Comparison of ENCODE assay signal across 10 cellular contexts in genomic region chr5:172178301-172179031, GRCh38. TPM values are rescaled to one million over a fixed set of nuclear protein-coding genes. Genes with fewer than 3 reads are reported as not detected.
DNase-seq lines count a peak whose midpoint lies in the region; ATAC-seq, FAIRE-seq and TF ChIP-seq lines count a peak whose summit lies in the region.
"Had no signal": no experiment of that assay in that cellular context is flagged by ENCODE, and none has a peak within 500 bp of the region (broad histone marks: within the 10 kb centered on the region; RNA-seq: fewer than 3 reads in every experiment).

No MANE protein-coding gene starts in this region.

- no peak overlapping the region for H2AFZ ChIP-seq in endothelial cell of umbilical vein (ENCODE audit: low read depth, low read length)

- POLR2A ChIA-PET in activated B cell treated with CpG ODN at 0.5 μM for 24 hours (lab: Charles Lee): interaction anchor here (0.5 to 2.9 kb wide), 7 partner anchors 9 to 172 kb away, joined by 3 to 25 read pairs (median 5); partner anchors contain the start of genes FBXW11 and STK10
- POLR2A ChIA-PET in endothelial cell of umbilical vein (lab: Charles Lee): no interaction called here

- ATAC-seq in activated B cell treated with CpG ODN at 0.5 μM for 24 hours (ENCODE audit: low read depth): no peak

- no peak for TF ChIP-seq CTCF in activated B cell treated with CpG ODN at 0.5 μM for 24 hours (IDR thresholded peaks at IDR 0.05)
- TF ChIP-seq CTCF in endothelial cell of umbilical vein (IDR thresholded peaks at IDR 0.05; ENCODE audit: extremely low read depth in 1 of 2, insufficient read depth in 1 of 2, low read depth in 1 of 2, low read length in 2 of 2): no peak

- BruUV-seq in endothelial cell of umbilical vein (replicated peaks; lab: Mats Ljungman, UMichigan): no TSS peak

- dilution Hi-C loops in endothelial cell of umbilical vein (cut with MboI; ENCODE audit: extremely low pct_ligation_motif_present, low sequenced_read_pairs): no loop called here

- H3K9ac ChIP-seq in endothelial cell of umbilical vein (replicated peaks; ENCODE audit: extremely low read depth, insufficient read depth, low read length): no peak overlapping the region

- peaks cover 7% of the 10 kb centered on the region for H3K79me2 ChIP-seq in endothelial cell of umbilical vein (ENCODE audit: control insufficient read depth, insufficient read depth, low read length)

- no peaks in the 10 kb centered on the region for H3K27me3 ChIP-seq in endothelial cell of umbilical vein (ENCODE audit: control insufficient read depth in 2 of 2, insufficient read depth in 2 of 2, low read length in 2 of 2)

- TF ChIP-seq POLR2A in endothelial cell of umbilical vein (IDR thresholded peaks at IDR 0.05; ENCODE audit: low read depth, low read length): no peak

- peaks cover 24% of the 10 kb centered on the region for H3K4me1 ChIP-seq in endothelial cell of umbilical vein (ENCODE audit: control insufficient read depth, extremely low read depth, insufficient read depth, low read length)

- FAIRE-seq in endothelial cell of umbilical vein (lab: Jason Lieb, UNC): peak; percentile 26

- CTCF ChIA-PET in activated B cell treated with CpG ODN at 0.5 μM for 24 hours (lab: Charles Lee): interaction anchor here (2.1 kb wide), 1 partner anchor 10 kb away, joined by 8 read pairs; the partner anchor contains the start of gene STK10
- CTCF ChIA-PET in endothelial cell of umbilical vein (lab: Charles Lee): interaction anchor here (1.3 to 1.9 kb wide), 5 partner anchors 10 to 71 kb away, joined by 3 to 8 read pairs (median 6); partner anchors contain the start of gene STK10

- peak; percentile 77 for DNase-seq in activated CD8-positive, alpha-beta memory T cell treated with anti-CD3 and anti-CD28 coated beads for 24 hours
- DNase-seq in activated CD8-positive, alpha-beta memory T cell treated with anti-CD3 and anti-CD28 coated beads, Interleukin-2, amount 50 U/mL, for 48 hours: no peak
- DNase-seq in activated B cell treated with CpG ODN at 0.5 μM for 24 hours: no peak
- DNase-seq in endothelial cell of umbilical vein (ENCODE audit: low read depth, low spot score): no peak
- no peak for DNase-seq in GOT3 (lab: John Stamatoyannopoulos, UW)
- no peak for DNase-seq in occipital lobe (lab: John Stamatoyannopoulos, UW)
- no peak for DNase-seq in cortex of kidney (lab: John Stamatoyannopoulos, UW)
- DNase-seq: Karpas-422, WERI-Rb-1 had no signal

- no peaks in the 10 kb centered on the region for H3K9me3 Mint-ChIP-seq in activated B cell treated with CpG ODN at 0.5 μM for 24 hours
- no peaks in the 10 kb centered on the region for H3K9me3 Mint-ChIP-seq in stimulated activated naive CD8-positive, alpha-beta T cell treated with anti-CD3 and anti-CD28 coated beads, Interleukin-15, Interleukin-2, amounts not matched to agents 100 ng/mL and 50 ng/mL, for 24 hours

- H3K27me3 Mint-ChIP-seq in activated B cell treated with CpG ODN at 0.5 μM for 24 hours: no peaks in the 10 kb centered on the region
- H3K27me3 Mint-ChIP-seq in stimulated activated naive CD8-positive, alpha-beta T cell treated with anti-CD3 and anti-CD28 coated beads, Interleukin-15, Interleukin-2, amounts not matched to agents 100 ng/mL and 50 ng/mL, for 24 hours: no peaks in the 10 kb centered on the region

- no peak overlapping the region for H3K4me2 ChIP-seq in endothelial cell of umbilical vein (ENCODE audit: insufficient read depth, low read length)

- H4K20me1 ChIP-seq in endothelial cell of umbilical vein (replicated peaks; ENCODE audit: control insufficient read depth, extremely low read depth, insufficient read depth, low read length): no peaks in the 10 kb centered on the region

- intact Hi-C loops in activated B cell treated with CpG ODN at 0.5 μM for 24 hours (cut with micrococcal nuclease) (loop anchor here (1.0 kb wide), 1 partner anchor 9 kb away; no protein-coding TSS in a partner anchor), endothelial cell of umbilical vein (cut with micrococcal nuclease) (loop anchor here (1.0 kb wide), 1 partner anchor 22 kb away; no protein-coding TSS in a partner anchor)

- no peak overlapping the region for H3K27ac ChIP-seq in endothelial cell of umbilical vein (ENCODE audit: insufficient read depth, low read depth, low read length)
- H3K27ac ChIP-seq: WERI-Rb-1 had no signal

- H3K4me3 ChIP-seq in endothelial cell of umbilical vein (replicated peaks in 1 of 3; ENCODE audit: insufficient read depth in 1 of 3, low read depth in 1 of 3, low read length in 3 of 3): no peak overlapping the region

- peak overlapping the region; percentile 78 for H3K4me3 Mint-ChIP-seq in activated B cell treated with CpG ODN at 0.5 μM for 24 hours
- H3K4me3 Mint-ChIP-seq in stimulated activated naive CD8-positive, alpha-beta T cell treated with anti-CD3 and anti-CD28 coated beads, Interleukin-15, Interleukin-2, amounts not matched to agents 100 ng/mL and 50 ng/mL, for 24 hours: peak overlapping the region; percentile 73

- peak overlapping the region; percentile 96 for H3K27ac Mint-ChIP-seq in activated B cell treated with CpG ODN at 0.5 μM for 24 hours
- H3K27ac Mint-ChIP-seq in stimulated activated naive CD8-positive, alpha-beta T cell treated with anti-CD3 and anti-CD28 coated beads, Interleukin-15, Interleukin-2, amounts not matched to agents 100 ng/mL and 50 ng/mL, for 24 hours: peak overlapping the region; percentile 95

- H3K9me1 ChIP-seq in endothelial cell of umbilical vein (replicated peaks; ENCODE audit: control insufficient read depth, extremely low read depth, insufficient read depth, low read length): no peaks in the 10 kb centered on the region

- H3K4me1 Mint-ChIP-seq in activated B cell treated with CpG ODN at 0.5 μM for 24 hours: peaks cover 90% of the 10 kb centered on the region
- H3K4me1 Mint-ChIP-seq in stimulated activated naive CD8-positive, alpha-beta T cell treated with anti-CD3 and anti-CD28 coated beads, Interleukin-15, Interleukin-2, amounts not matched to agents 100 ng/mL and 50 ng/mL, for 24 hours (ENCODE audit: low read depth): peaks cover 100% of the 10 kb centered on the region

- H3K9me3 ChIP-seq in endothelial cell of umbilical vein (replicated peaks; ENCODE audit: control insufficient read depth, insufficient read depth, low read length): no peaks in the 10 kb centered on the region

- no peaks in the 10 kb centered on the region for H3K36me3 ChIP-seq in endothelial cell of umbilical vein (ENCODE audit: control insufficient read depth in 2 of 2, extremely low read depth in 1 of 2, insufficient read depth in 2 of 2, low read length in 2 of 2)
- H3K36me3 ChIP-seq: WERI-Rb-1 had no signal

- H3K36me3 Mint-ChIP-seq in activated B cell treated with CpG ODN at 0.5 μM for 24 hours (ENCODE audit: low read depth): peaks cover 49% of the 10 kb centered on the region
- peaks cover 26% of the 10 kb centered on the region for H3K36me3 Mint-ChIP-seq in stimulated activated naive CD8-positive, alpha-beta T cell treated with anti-CD3 and anti-CD28 coated beads, Interleukin-15, Interleukin-2, amounts not matched to agents 100 ng/mL and 50 ng/mL, for 24 hours (ENCODE audit: low read depth)

TF ChIP-seq in endothelial cell of umbilical vein, 7 proteins besides CTCF, POLR2A, EP300 and RAD21:
- TF ChIP-seq FOS (IDR thresholded peaks at IDR 0.05; ENCODE audit: borderline replicate concordance, insufficient read depth, low read length) (no peak), MYC (IDR thresholded peaks at IDR 0.05; ENCODE audit: low read depth, low read length) (no peak), JUN (IDR thresholded peaks at IDR 0.05; ENCODE audit: borderline replicate concordance, insufficient read depth, insufficient read length, low read depth) (no peak)
TF ChIP-seq in endothelial cell of umbilical vein: peak in this region for 0.

RNA-seq across cellular contexts. Expression of gene STK10, which starts 9.6 kb away (rescaled TPM):
- total RNA-seq in activated B cell treated with CpG ODN at 0.5 μM for 24 hours: 233 and 276 TPM in 2 replicates
- total RNA-seq in endothelial cell of umbilical vein: 47.2 and 57.9 TPM in 2 replicates
- 16.9 and 17.9 TPM in 2 replicates for polyA plus RNA-seq in endothelial cell of umbilical vein
- 11.2 and 12.3 TPM in 2 replicates for polyA plus RNA-seq in endothelial cell of umbilical vein (2011; cell fraction: cytosol; rRNA removed)
- 41.5 and 48.7 TPM in 2 replicates for polyA plus RNA-seq in endothelial cell of umbilical vein (2011; cell fraction: nucleus; rRNA removed)
- 19.2 and 19.5 TPM in 2 replicates for polyA plus RNA-seq in endothelial cell of umbilical vein (2012)
- polyA minus RNA-seq in endothelial cell of umbilical vein: 40.4 and 49.6 TPM in 2 replicates
- 13.5 TPM for polyA minus RNA-seq in endothelial cell of umbilical vein (2011; cell fraction: cytosol; rRNA and poly(A)+ RNA removed)
- polyA minus RNA-seq in endothelial cell of umbilical vein (2011; cell fraction: nucleus; rRNA and poly(A)+ RNA removed): 42.8 and 54.3 TPM in 2 replicates
- total RNA-seq in occipital lobe: 9.8 TPM

RNA-seq across cellular contexts. Expression of gene EFCAB9, which starts 15.5 kb away (rescaled TPM):
- total RNA-seq in activated B cell treated with CpG ODN at 0.5 μM for 24 hours (not detected in 2 replicates), endothelial cell of umbilical vein (not detected in 2 replicates), occipital lobe (not detected)
- polyA plus RNA-seq in endothelial cell of umbilical vein: not detected in 2 replicates
- polyA plus RNA-seq in endothelial cell of umbilical vein (2011; cell fraction: cytosol; rRNA removed): not detected in 2 replicates
- not detected in 2 replicates for polyA plus RNA-seq in endothelial cell of umbilical vein (2011; cell fraction: nucleus; rRNA removed)
- not detected in 2 replicates for polyA plus RNA-seq in endothelial cell of umbilical vein (2012)
- not detected in 2 replicates for polyA minus RNA-seq in endothelial cell of umbilical vein
- polyA minus RNA-seq in endothelial cell of umbilical vein (2011; cell fraction: cytosol; rRNA and poly(A)+ RNA removed): not detected
- not detected in 2 replicates for polyA minus RNA-seq in endothelial cell of umbilical vein (2011; cell fraction: nucleus; rRNA and poly(A)+ RNA removed)
